In the genomic region with DNA sequence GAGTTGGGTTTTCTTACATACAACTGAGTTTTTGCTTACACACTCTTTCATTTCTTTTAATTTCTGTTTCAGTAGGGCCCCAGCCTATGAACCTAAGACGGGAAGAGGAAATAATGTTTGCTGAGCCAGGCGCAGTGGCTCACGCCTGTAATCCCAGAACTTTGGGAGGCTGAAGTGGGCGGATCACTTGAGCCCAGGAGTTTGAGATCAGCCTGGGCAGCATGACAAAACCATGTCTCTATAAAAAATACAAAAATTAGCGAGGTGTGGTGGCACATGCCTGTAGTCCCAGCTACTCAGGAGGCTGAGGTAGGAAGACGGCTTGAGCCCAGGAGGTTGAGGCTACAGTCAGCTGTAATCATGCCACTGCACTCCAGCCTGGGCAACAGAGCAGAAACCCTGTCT, we compare ENCODE assay signal across 10 cellular contexts. TPM values are rescaled to one million over a fixed set of nuclear protein-coding genes. Genes with fewer than 3 reads are reported as not detected.
DNase-seq lines count a peak whose midpoint lies in the region; ATAC-seq and TF ChIP-seq lines count a peak whose summit lies in the region.
"Not testable (repeated sequence)": the region's sequence is repeated elsewhere in the genome, so short reads cannot be mapped to it uniquely, and the experiment has no call there.
"Had no signal": no experiment of that assay in that cellular context is flagged by ENCODE, and none has a peak within 500 bp of the region (broad histone marks: within the 10 kb centered on the region; RNA-seq: fewer than 3 reads in every experiment).

No MANE protein-coding gene starts in this region.

- H3K4me3 Mint-ChIP-seq in chondrocyte (ENCODE audit: unreplicated experiment): not testable (repeated sequence)

- not testable (repeated sequence) for TF ChIP-seq CTCF in chondrocyte (IDR thresholded peaks at IDR 0.05); hepatocyte (IDR thresholded peaks at IDR 0.05; ENCODE audit: poor library complexity); ovary (IDR thresholded peaks at IDR 0.05); upper lobe of left lung (IDR thresholded peaks at IDR 0.05)

- H3K27me3 ChIP-seq in SJSA1 (replicated peaks); hepatocyte; ovary; upper lobe of left lung: not testable (repeated sequence)

- not testable (repeated sequence) for TF ChIP-seq POLR2A in ovary (IDR thresholded peaks at IDR 0.05)
- TF ChIP-seq POLR2A in upper lobe of left lung (IDR thresholded peaks at IDR 0.05): peak in 1 of 4 donors; percentile 44

- ATAC-seq in GM18858 (IDR thresholded peaks at IDR 0.05; ENCODE audit: unreplicated experiment): peak; percentile 19
- peak; percentile 30 for ATAC-seq in GM21786 (IDR thresholded peaks at IDR 0.05; ENCODE audit: unreplicated experiment)
- ATAC-seq in HG03280 (IDR thresholded peaks at IDR 0.05; ENCODE audit: unreplicated experiment): peak; percentile 21
- ATAC-seq in upper lobe of left lung (ENCODE audit: low FRiP score in 2 of 2): peak; percentile 69 to 75

- not testable (repeated sequence) for H3K4me3 ChIP-seq in SJSA1, hepatocyte, ovary, upper lobe of left lung

- peak in 1 of 2 experiments; percentile 42 for DNase-seq in SJSA1 (ENCODE audit: low read depth in 1 of 2, low spot score in 2 of 2)
- DNase-seq in chondrocyte (ENCODE audit: low spot score); hepatocyte (ENCODE audit: low spot score): not testable (repeated sequence)
- peak in 1 of 5 donors; percentile 39 for DNase-seq in ovary
- peak in 1 of 2 donors; percentile 78 for DNase-seq in upper lobe of left lung

- not testable (repeated sequence) for TF ChIP-seq EP300 in ovary (IDR thresholded peaks at IDR 0.05); upper lobe of left lung (IDR thresholded peaks at IDR 0.05)

- H3K4me2 ChIP-seq in hepatocyte: peak overlapping the region; percentile 50

- not testable (repeated sequence) for H3K9me3 Mint-ChIP-seq in chondrocyte (ENCODE audit: low read depth)

- H3K27ac Mint-ChIP-seq in chondrocyte (ENCODE audit: unreplicated experiment): peak overlapping the region; percentile 99

- H3K4me1 ChIP-seq in SJSA1 (replicated peaks) (peaks cover 29% of the 10 kb centered on the region), hepatocyte (ENCODE audit: insufficient read depth) (peaks cover 57% of the 10 kb centered on the region), upper lobe of left lung (peaks cover 38 to 55% (median 49%) of the 10 kb centered on the region in 4 donors)
- not testable (repeated sequence) for H3K4me1 ChIP-seq in ovary (ENCODE audit: insufficient read depth)

- H2AFZ ChIP-seq in hepatocyte: not testable (repeated sequence)

- H4K20me1 ChIP-seq in hepatocyte (ENCODE audit: insufficient read depth, poor library complexity, severe bottlenecking): not testable (repeated sequence)

- H3K9me3 ChIP-seq in SJSA1 (replicated peaks); hepatocyte (ENCODE audit: low read depth); ovary; upper lobe of left lung: not testable (repeated sequence)

- H3K36me3 ChIP-seq in SJSA1; hepatocyte (replicated peaks; ENCODE audit: insufficient read depth, low read depth); ovary; upper lobe of left lung: not testable (repeated sequence)

- H3K27ac ChIP-seq in SJSA1 (peak overlapping the region; percentile 96), hepatocyte (peak overlapping the region; percentile 96), ovary (peak overlapping the region; percentile 44 to 77), upper lobe of left lung (peak overlapping the region; percentile 78 to 90 (median 82))

- not testable (repeated sequence) for H3K27me3 Mint-ChIP-seq in chondrocyte (ENCODE audit: low read depth)

- 18% methylated on average over 6 of the region's 6 CpGs for WGBS in hepatocyte (ENCODE audit: low lambda C conversion rate, missing lambda C conversion rate)
- 12 to 16% (median 14%) methylated on average over 6 of the region's 6 CpGs for WGBS in ovary, 3 donors
- WGBS in upper lobe of left lung, 2 donors: 12 to 15% methylated on average over 6 of the region's 6 CpGs

- intact Hi-C loops in ovary (cut with DNase I): not testable (repeated sequence)

- not testable (repeated sequence) for H3K36me3 Mint-ChIP-seq in chondrocyte (ENCODE audit: low read depth)

- H3K4me1 Mint-ChIP-seq in chondrocyte (ENCODE audit: low read depth): peaks cover 49% of the 10 kb centered on the region

- H3K9me2 ChIP-seq in hepatocyte (replicated peaks; ENCODE audit: insufficient read depth): not testable (repeated sequence)

- H3K79me2 ChIP-seq in hepatocyte: not testable (repeated sequence)

RNA-seq across cellular contexts. Expression of a gene that starts 23.1 kb away (rescaled TPM):
- total RNA-seq in SJSA1 (2014; rRNA removed; shearing (Covaris generic)): 9.0 and 12.9 TPM in 2 replicates
- 6.0 to 7.4 TPM (median 6.9 TPM) in 3 replicates for total RNA-seq in chondrocyte
- total RNA-seq in hepatocyte: 10.5 and 10.8 TPM in 2 replicates
- 6.9 and 8.6 TPM in 2 replicates for polyA plus RNA-seq in hepatocyte
- total RNA-seq in ovary: 10 to 100 TPM in 3 of 7 donors, 1 to 10 TPM in 4; 5.7 to 16.9 (median 9.9) TPM
- polyA plus RNA-seq in ovary: 10 to 100 TPM; 22.7 to 31.5 TPM
- total RNA-seq in upper lobe of left lung: 10 to 100 TPM; 27.2 to 81.9 (median 33.8) TPM

RNA-seq across cellular contexts. Expression of a gene that starts 26.9 kb away (rescaled TPM):
- total RNA-seq in SJSA1 (2014; rRNA removed; shearing (Covaris generic)): not detected in 2 replicates
- not detected in 3 replicates for total RNA-seq in chondrocyte
- total RNA-seq in hepatocyte: not detected in 2 replicates
- not detected in 2 replicates for polyA plus RNA-seq in hepatocyte
- under 1 TPM in 1 of 7 donors, not detected in 6; 0.18 TPM for total RNA-seq in ovary
- not detected for polyA plus RNA-seq in ovary
- under 1 TPM in 2 of 6 donors, not detected in 4; 0.20 to 0.59 TPM for total RNA-seq in upper lobe of left lung
- total RNA-seq: mesenteric fat pad, RPMI7951 had no signal

RNA-seq across cellular contexts. Expression of a gene that starts 41.5 kb away (rescaled TPM):
- total RNA-seq in SJSA1 (2014; rRNA removed; shearing (Covaris generic)): 1.8 and 5.2 TPM in 2 replicates
- total RNA-seq in chondrocyte: 2.0 to 4.4 TPM (median 2.0 TPM) in 3 replicates
- 14.7 and 15.1 TPM in 2 replicates for total RNA-seq in hepatocyte
- polyA plus RNA-seq in hepatocyte: 5.6 and 8.2 TPM in 2 replicates
- 10 to 100 TPM in 4 of 7 donors, 1 to 10 TPM in 3; 6.4 to 20.4 (median 11.3) TPM for total RNA-seq in ovary
- 10 to 100 TPM; 23.0 to 56.2 TPM for polyA plus RNA-seq in ovary
- 10 to 100 TPM in 5 of 6 donors, 1 to 10 TPM in 1; 9.8 to 54.9 (median 18.1) TPM for total RNA-seq in upper lobe of left lung

RNA-seq across cellular contexts. Expression of a gene that starts 49.1 kb away (rescaled TPM):
- total RNA-seq in SJSA1 (2014; rRNA removed; shearing (Covaris generic)): 0.44 and 2.2 TPM in 2 replicates
- total RNA-seq in chondrocyte (3.0 to 3.8 TPM (median 3.3 TPM) in 3 replicates), hepatocyte (3.9 and 4.6 TPM in 2 replicates), ovary (10 to 100 TPM in 1 of 7 donors, 1 to 10 TPM in 6; 2.1 to 10.0 (median 4.8) TPM), upper lobe of left lung (10 to 100 TPM in 4 of 6 donors, 1 to 10 TPM in 2; 7.8 to 49.0 (median 12.0) TPM)
- polyA plus RNA-seq in hepatocyte (2.4 and 2.9 TPM in 2 replicates), ovary (10 to 100 TPM in 1 of 2 donors, 1 to 10 TPM in 1; 6.4 to 21.3 TPM)

Comparison
In these comparisons a context has a peak if more than half of its experiments do, and no peak if none do; other contexts are left out.
1. ATAC-seq: peak in every context shown above with its lines; median percentile 72 in upper lobe of left lung; 30 in GM21786; 21 in HG03280; 19 in GM18858.